In genomic region chrX:48890296-48890925, GRCh38 we compare ENCODE assay signal across 7 cellular contexts. TPM values are rescaled to one million over a fixed set of nuclear protein-coding genes. Genes with fewer than 3 reads are reported as not detected.
A peak's percentile ranks its signal among the peaks of the same experiment; 100 is the strongest.
DNase-seq lines count a peak whose midpoint lies in the region; ATAC-seq and TF ChIP-seq lines count a peak whose summit lies in the region.

No MANE protein-coding gene starts in this region.

- no peaks in the 10 kb centered on the region for H3F3A ChIP-seq in SU-DHL-6 (ENCODE audit: insufficient read depth)

- peak overlapping the region; percentile 62 for H3K4me2 ChIP-seq in SU-DHL-6 (ENCODE audit: low read depth, low read length, poor library complexity, severe bottlenecking)

- H3K4me3 Mint-ChIP-seq in stimulated activated memory B cell treated with anti-CD40 and anti-IgM and Interleukin-4, amounts not matched to agents 10 μg/mL and 1 μg/mL and 100 μg/mL, for 72 hours = peak overlapping the region; percentile 74

- no peak overlapping the region for H2AFZ ChIP-seq in SU-DHL-6 (ENCODE audit: low read depth, low read length, severe bottlenecking)

- no peaks in the 10 kb centered on the region for H4K20me1 ChIP-seq in SU-DHL-6 (ENCODE audit: low read depth, low read length)

- H3K27me3 ChIP-seq in SU-DHL-6 (ENCODE audit: low read length) = no peaks in the 10 kb centered on the region
- no peaks in the 10 kb centered on the region for H3K27me3 ChIP-seq in foreskin keratinocyte

- H3K4me1 Mint-ChIP-seq in stimulated activated memory B cell treated with anti-CD40 and anti-IgM and Interleukin-4, amounts not matched to agents 10 μg/mL and 1 μg/mL and 100 μg/mL, for 72 hours = peaks cover 17% of the 10 kb centered on the region

- H3K9me2 ChIP-seq in SU-DHL-6 (replicated peaks; ENCODE audit: insufficient read depth, low read length) = no peaks in the 10 kb centered on the region

- H3K9ac ChIP-seq in SU-DHL-6 (ENCODE audit: low read length) = 0 out of 2 replicates have a peak overlapping the region, but pooled peaks have one; percentile 41

- H3K36me3 Mint-ChIP-seq in stimulated activated memory B cell treated with anti-CD40 and anti-IgM and Interleukin-4, amounts not matched to agents 10 μg/mL and 1 μg/mL and 100 μg/mL, for 72 hours = no peaks in the 10 kb centered on the region

- H3K79me2 ChIP-seq in SU-DHL-6 (ENCODE audit: insufficient read depth, low read length) = no peaks in the 10 kb centered on the region

- H3K9me3 Mint-ChIP-seq in stimulated activated memory B cell treated with anti-CD40 and anti-IgM and Interleukin-4, amounts not matched to agents 10 μg/mL and 1 μg/mL and 100 μg/mL, for 72 hours = no peaks in the 10 kb centered on the region

- H3K27ac ChIP-seq in SU-DHL-6 (ENCODE audit: low read depth, low read length) (no peak overlapping the region), foreskin keratinocyte (no peak overlapping the region)

- ATAC-seq in GM21717 (IDR thresholded peaks at IDR 0.05; ENCODE audit: unreplicated experiment) (peak; percentile 8), foreskin keratinocyte (peak; percentile 15), HG02884 (IDR thresholded peaks at IDR 0.05; ENCODE audit: unreplicated experiment) (no peak)
- peak; percentile 6 for ATAC-seq in stimulated activated memory B cell treated with anti-CD40 and anti-IgM and Interleukin-4, amounts not matched to agents 10 μg/mL and 1 μg/mL and 100 μg/mL, for 72 hours

- H3K4me3 ChIP-seq in SU-DHL-6 (ENCODE audit: insufficient read depth, low read length, poor library complexity, severe bottlenecking) = no peak overlapping the region

- TF ChIP-seq CTCF in SU-DHL-6 (IDR thresholded peaks at IDR 0.05; ENCODE audit: insufficient read depth, low read length, poor library complexity, severe bottlenecking) (no peak), foreskin keratinocyte (conservative IDR thresholded peaks at IDR 0.05) (no peak)

- DNase-seq in foreskin keratinocyte (no peak), MV-4-11 (lab: John Stamatoyannopoulos, UW) (no peak), EL (no peak)

- no peaks in the 10 kb centered on the region for H3K36me3 ChIP-seq in SU-DHL-6 (ENCODE audit: low read length)

- H3K27me3 Mint-ChIP-seq in stimulated activated memory B cell treated with anti-CD40 and anti-IgM and Interleukin-4, amounts not matched to agents 10 μg/mL and 1 μg/mL and 100 μg/mL, for 72 hours = no peaks in the 10 kb centered on the region

- H3K27ac Mint-ChIP-seq in stimulated activated memory B cell treated with anti-CD40 and anti-IgM and Interleukin-4, amounts not matched to agents 10 μg/mL and 1 μg/mL and 100 μg/mL, for 72 hours = peak overlapping the region; percentile 54

- H3K9me3 ChIP-seq in SU-DHL-6 (ENCODE audit: insufficient read depth, low read length) = no peaks in the 10 kb centered on the region

- H3K4me1 ChIP-seq in foreskin keratinocyte = no peaks in the 10 kb centered on the region

RNA-seq across cellular contexts. Expression of gene TIMM17B, which starts 7.2 kb away (rescaled TPM):
- 66.1 and 70.1 TPM in 2 replicates for total RNA-seq in foreskin keratinocyte
- polyA plus RNA-seq in foreskin keratinocyte = 92.4 and 102 TPM in 2 replicates

RNA-seq across cellular contexts. Expression of gene PQBP1, which starts 7.3 kb away (rescaled TPM):
- total RNA-seq in foreskin keratinocyte = 53.0 and 75.5 TPM in 2 replicates
- polyA plus RNA-seq in foreskin keratinocyte = 144 and 147 TPM in 2 replicates

RNA-seq across cellular contexts. Expression of gene SLC35A2, which starts 21.0 kb away (rescaled TPM):
- 28.5 and 35.4 TPM in 2 replicates for total RNA-seq in foreskin keratinocyte
- polyA plus RNA-seq in foreskin keratinocyte = 34.7 and 35.7 TPM in 2 replicates

RNA-seq across cellular contexts. Expression of gene PIM2, which starts 28.4 kb away (rescaled TPM):
- total RNA-seq in foreskin keratinocyte = 9.5 and 10.3 TPM in 2 replicates
- polyA plus RNA-seq in foreskin keratinocyte = 7.7 and 8.4 TPM in 2 replicates

RNA-seq across cellular contexts. Expression of gene PCSK1N, which starts 55.0 kb away (rescaled TPM):
- 0.53 and 1.7 TPM in 2 replicates for total RNA-seq in foreskin keratinocyte
- 0.86 and 3.7 TPM in 2 replicates for polyA plus RNA-seq in foreskin keratinocyte
